In genomic region chr12:88036368-88036965, GRCh38 we compare ENCODE assay signal across 8 cellular contexts. TPM values are rescaled to one million over a fixed set of nuclear protein-coding genes. Genes with fewer than 3 reads are reported as not detected.
DNase-seq lines count a peak whose midpoint lies in the region; ATAC-seq and TF ChIP-seq lines count a peak whose summit lies in the region.

No MANE protein-coding gene starts in this region.

- ATAC-seq in naive B cell (ENCODE audit: low read depth in 2 of 2) (no peak), GM21526 (IDR thresholded peaks at IDR 0.05; ENCODE audit: low FRiP score, unreplicated experiment) (no peak)

- H3K9me3 Mint-ChIP-seq in naive B cell: no peaks in the 10 kb centered on the region

- H3K36me3 Mint-ChIP-seq in naive B cell: no peaks in the 10 kb centered on the region

- H3K27me3 Mint-ChIP-seq in naive B cell: no peaks in the 10 kb centered on the region

- peaks cover 14 to 26% (median 15%) of the 10 kb centered on the region in 3 donors for H3K4me1 Mint-ChIP-seq in naive B cell

- H3K27ac Mint-ChIP-seq in naive B cell: peak overlapping the region in 1 of 6 donors; percentile 18

- no peak for DNase-seq in GM12865 (ENCODE audit: low read depth)
- DNase-seq in NCI-H69 (lab: John Stamatoyannopoulos, UW): peak; percentile 28
- peak; percentile 58 for DNase-seq in choroid plexus epithelial cell (ENCODE audit: low read depth)
- no peak for DNase-seq in naive B cell
- no peak for DNase-seq in mesenteric fat pad (ENCODE audit: low spot score)
- no peak for DNase-seq in stimulated activated CD4-positive, alpha-beta T cell treated with anti-CD3 and anti-CD28 coated beads, Interleukin-15, amount 100 ng/mL, for 24 hours
- DNase-seq in GDM1 (lab: John Stamatoyannopoulos, UW): no peak

- TF ChIP-seq CTCF in GM12865 (IDR thresholded peaks at IDR 0.05; ENCODE audit: insufficient read depth, low read depth, low read length, missing control alignments) (no peak), choroid plexus epithelial cell (conservative IDR thresholded peaks at IDR 0.05; ENCODE audit: low read depth, low read length) (no peak)

- H3K4me3 ChIP-seq in GM12865 (ENCODE audit: low read depth, low read length) (peak overlapping the region; percentile 95), choroid plexus epithelial cell (ENCODE audit: low read depth, low read length) (peak overlapping the region; percentile 88)

- peak overlapping the region; percentile 95 to 98 (median 96) for H3K4me3 Mint-ChIP-seq in naive B cell

RNA-seq across cellular contexts. Expression of gene C12orf50, which starts 7.3 kb away (rescaled TPM):
- polyA plus RNA-seq in naive B cell (ENCODE audit: low read depth in 6 of 6): not detected
- total RNA-seq in mesenteric fat pad: 0.13 TPM

Comparison
In these comparisons a context has a peak if more than half of its experiments do, and no peak if none do; other contexts are left out.
1. DNase-seq: peak in NCI-H69 (single experiment) and choroid plexus epithelial cell (single experiment); none in GM12865 (single experiment), naive B cell (single experiment), mesenteric fat pad (single experiment), stimulated activated CD4-positive, alpha-beta T cell treated with anti-CD3 and anti-CD28 coated beads, Interleukin-15, amount 100 ng/mL, for 24 hours (single experiment) and GDM1 (single experiment).